In the genomic region with DNA sequence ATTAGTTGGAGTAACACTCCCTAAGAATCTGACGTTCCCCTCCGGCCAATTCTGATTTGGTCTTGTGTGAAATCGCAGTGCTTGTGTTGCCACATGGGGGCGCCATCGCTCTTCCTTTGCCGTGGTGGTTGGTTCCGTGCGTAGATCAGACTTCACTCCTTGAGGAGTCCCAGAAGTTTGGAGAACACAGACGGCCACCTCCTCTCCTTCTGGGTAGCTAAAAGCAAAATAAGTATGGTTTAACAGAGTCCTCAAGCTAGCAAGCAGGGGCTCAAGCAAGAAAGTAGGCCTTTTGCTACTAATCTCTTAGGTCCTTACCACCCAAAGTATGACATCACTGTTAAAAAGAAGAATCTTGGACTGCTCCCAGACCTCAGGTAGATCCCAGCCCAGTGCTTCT, we compare ENCODE assay signal across 8 cellular contexts. TPM values are rescaled to one million over a fixed set of nuclear protein-coding genes. Genes with fewer than 3 reads are reported as not detected.
DNase-seq lines count a peak whose midpoint lies in the region; ATAC-seq and TF ChIP-seq lines count a peak whose summit lies in the region.

No MANE protein-coding gene starts in this region.

- no peaks in the 10 kb centered on the region for H3K9me3 ChIP-seq in lung (ENCODE audit: control insufficient read depth in 2 of 2, insufficient read depth in 1 of 2, low read length in 1 of 2)

- H3K4me3 Mint-ChIP-seq in activated CD4-positive, alpha-beta memory T cell treated with anti-CD3 and anti-CD28 coated beads for 36 hours: no peak overlapping the region

- ATAC-seq in HG03196 (IDR thresholded peaks at IDR 0.05; ENCODE audit: unreplicated experiment): peak; percentile 53
- peak; percentile 71 for ATAC-seq in lung (ENCODE audit: insufficient read depth, low FRiP score)
- no peak for ATAC-seq in HG03095 (IDR thresholded peaks at IDR 0.05; ENCODE audit: unreplicated experiment)

- POLR2A ChIA-PET in activated CD4-positive, alpha-beta memory T cell treated with anti-CD3 and anti-CD28 coated beads for 36 hours (lab: Charles Lee): no interaction called here

- no peak overlapping the region for H3K27ac ChIP-seq in lung (ENCODE audit: low read depth in 1 of 2, low read length in 1 of 2)

- peak; percentile 82 for DNase-seq in EH (ENCODE audit: low read depth)
- peak; percentile 87 for DNase-seq in NCI-H82 (lab: John Stamatoyannopoulos, UW)
- peak; percentile 87 for DNase-seq in activated CD4-positive, alpha-beta memory T cell treated with anti-CD3 and anti-CD28 coated beads for 36 hours
- peak; percentile 91 for DNase-seq in ecto neural progenitor cell (ENCODE audit: low spot score)
- peak; percentile 83 for DNase-seq in lung (ENCODE audit: low spot score)
- peak; percentile 49 for DNase-seq in stimulated activated CD8-positive, alpha-beta memory T cell treated with anti-CD3 and anti-CD28 coated beads, Interleukin-12 subunit alpha, Interleukin-12 subunit beta, amount 100 ng/mL, for 24 hours (ENCODE audit: extremely low read depth)

- no peaks in the 10 kb centered on the region for H3K9me3 Mint-ChIP-seq in activated CD4-positive, alpha-beta memory T cell treated with anti-CD3 and anti-CD28 coated beads for 36 hours

- no peak overlapping the region for H3K4me3 ChIP-seq in lung

- H3K27me3 Mint-ChIP-seq in activated CD4-positive, alpha-beta memory T cell treated with anti-CD3 and anti-CD28 coated beads for 36 hours: no peaks in the 10 kb centered on the region

- WGBS in lung, 2 donors: 1% methylated on average over 9 of the region's 9 CpGs

- CTCF ChIA-PET in activated CD4-positive, alpha-beta memory T cell treated with anti-CD3 and anti-CD28 coated beads for 36 hours (lab: Charles Lee): interaction anchor here (0.6 to 3.9 kb wide), 21 partner anchors 8 to 833 kb away, joined by 3 to 21 read pairs (median 4); partner anchors contain the start of gene HSPA4

- peak; percentile 86 for TF ChIP-seq CTCF in lung (IDR thresholded peaks at IDR 0.05; ENCODE audit: control extremely low read depth, extremely low read depth)

- no peaks in the 10 kb centered on the region for H3K36me3 ChIP-seq in lung (ENCODE audit: control insufficient read depth in 2 of 2, insufficient read depth in 2 of 2, low read length in 2 of 2)

- no peak overlapping the region for H3K27ac Mint-ChIP-seq in activated CD4-positive, alpha-beta memory T cell treated with anti-CD3 and anti-CD28 coated beads for 36 hours

- peaks cover 0 to 3% of the 10 kb centered on the region in 2 donors for H3K4me1 ChIP-seq in lung (ENCODE audit: control insufficient read depth in 2 of 2, insufficient read depth in 2 of 2, low read length in 2 of 2)

- H3K4me1 Mint-ChIP-seq in activated CD4-positive, alpha-beta memory T cell treated with anti-CD3 and anti-CD28 coated beads for 36 hours (ENCODE audit: low read depth): peaks cover 33% of the 10 kb centered on the region

- H3K36me3 Mint-ChIP-seq in activated CD4-positive, alpha-beta memory T cell treated with anti-CD3 and anti-CD28 coated beads for 36 hours: peaks cover under 1% of the 10 kb centered on the region

- H3K27me3 ChIP-seq in lung (ENCODE audit: control insufficient read depth, insufficient read depth): no peaks in the 10 kb centered on the region

- intact Hi-C loops in activated CD4-positive, alpha-beta memory T cell treated with anti-CD3 and anti-CD28 coated beads for 36 hours (cut with micrococcal nuclease): loop anchor here (2.0 to 10.0 kb wide), 4 partner anchors 151 to 761 kb away; no protein-coding TSS in a partner anchor

RNA-seq across cellular contexts. Expression of gene HSPA4, which starts 59.5 kb away (rescaled TPM):
- total RNA-seq in activated CD4-positive, alpha-beta memory T cell treated with anti-CD3 and anti-CD28 coated beads for 36 hours: 100 to 1,000 TPM; 221 to 236 TPM
- total RNA-seq in lung: 10 to 100 TPM; 59.8 to 65.3 TPM
- 100 to 1,000 TPM in 1 of 2 donors, 10 to 100 TPM in 1; 33.0 to 102 TPM for polyA plus RNA-seq in lung
